In the genomic region with DNA sequence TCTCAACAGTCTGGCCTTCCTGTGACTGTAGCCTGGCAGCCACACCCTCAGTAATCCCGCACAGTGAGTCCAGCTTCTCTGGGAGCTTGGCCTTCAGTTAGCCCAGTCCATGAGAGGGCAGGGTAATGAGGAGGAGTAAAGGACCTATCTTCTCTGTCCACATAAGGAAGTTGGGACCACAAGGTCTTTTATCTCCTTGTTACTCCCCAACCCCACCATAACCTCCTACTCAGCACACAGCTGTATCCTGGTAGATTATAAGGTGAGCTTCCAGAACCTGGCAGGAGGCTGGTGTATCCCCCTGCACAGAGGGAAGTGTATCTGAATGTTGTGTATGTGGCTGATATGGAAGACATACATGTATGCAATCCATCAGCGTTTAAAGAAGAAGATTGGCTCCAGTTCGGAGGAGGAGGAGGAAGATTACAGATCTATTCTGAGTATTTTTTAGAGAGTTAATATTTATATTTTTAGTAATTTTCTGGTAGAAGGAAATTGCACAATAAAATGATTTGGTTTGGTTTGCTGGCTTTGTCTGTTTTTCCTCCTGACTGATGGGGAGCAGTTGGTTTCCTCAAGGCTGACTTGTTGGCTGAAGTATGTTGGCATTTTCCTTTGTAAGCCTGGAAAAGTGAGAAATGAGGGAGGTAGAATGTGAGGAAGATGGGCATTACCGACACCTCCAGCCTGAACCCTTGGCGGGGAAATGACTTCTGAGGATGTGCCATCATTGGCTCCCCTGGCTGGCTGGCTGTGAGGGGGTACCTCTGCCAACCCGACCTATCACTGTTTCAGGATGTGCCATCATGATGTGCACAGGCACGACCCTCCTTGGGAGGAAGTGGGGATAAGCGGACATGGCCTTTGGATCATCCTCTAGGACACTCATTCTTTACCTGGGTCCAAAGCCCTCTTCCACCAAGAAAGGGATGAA, we compare ENCODE assay signal across 1 cellular context.
TF ChIP-seq lines count a peak whose summit lies in the region.

No MANE protein-coding gene starts in this region.

TF ChIP-seq in K562, 482 proteins besides CTCF, POLR2A, EP300 and RAD21 (continued from another document and continues in another):
- peak; percentile 58; the same call in 1 of the 2 replicates for TF ChIP-seq ETV1 (tag; conservative IDR thresholded peaks at IDR 0.05; ENCODE audit: low read depth)
- TF ChIP-seq MBD2 (IDR thresholded peaks at IDR 0.05; ENCODE audit: borderline replicate concordance, low read depth), result peak; percentile 88
- TF ChIP-seq, protein P1, sequence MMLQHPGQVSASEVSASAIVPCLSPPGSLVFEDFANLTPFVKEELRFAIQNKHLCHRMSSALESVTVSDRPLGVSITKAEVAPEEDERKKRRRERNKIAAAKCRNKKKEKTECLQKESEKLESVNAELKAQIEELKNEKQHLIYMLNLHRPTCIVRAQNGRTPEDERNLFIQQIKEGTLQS (IDR thresholded peaks at IDR 0.05), result no peak; the same call in 1 of the 2 replicates
- TF ChIP-seq, protein P1 (CRISPR knock-in tag; conservative IDR thresholded peaks at IDR 0.05), result peak; percentile 59; the same call in 1 of the 2 replicates
- TF ChIP-seq GATA2 (CRISPR knock-in tag; IDR thresholded peaks at IDR 0.05), result peak; percentile 96
- peak; percentile 52; the same call in 1 of the 2 replicates for TF ChIP-seq EZH2 (IDR thresholded peaks at IDR 0.05; ENCODE audit: borderline replicate concordance, low read depth, low read length)
- peak; percentile 14 for TF ChIP-seq ZFP36 (IDR thresholded peaks at IDR 0.05; ENCODE audit: low read depth, low read length, partially characterized antibody)
- no peak; the same call in 1 of the 2 replicates for TF ChIP-seq ESRRA (IDR thresholded peaks at IDR 0.05; ENCODE audit: borderline replicate concordance, low read depth)
- peak; percentile 95 for TF ChIP-seq NFIC (IDR thresholded peaks at IDR 0.05)
- TF ChIP-seq, protein P2, sequence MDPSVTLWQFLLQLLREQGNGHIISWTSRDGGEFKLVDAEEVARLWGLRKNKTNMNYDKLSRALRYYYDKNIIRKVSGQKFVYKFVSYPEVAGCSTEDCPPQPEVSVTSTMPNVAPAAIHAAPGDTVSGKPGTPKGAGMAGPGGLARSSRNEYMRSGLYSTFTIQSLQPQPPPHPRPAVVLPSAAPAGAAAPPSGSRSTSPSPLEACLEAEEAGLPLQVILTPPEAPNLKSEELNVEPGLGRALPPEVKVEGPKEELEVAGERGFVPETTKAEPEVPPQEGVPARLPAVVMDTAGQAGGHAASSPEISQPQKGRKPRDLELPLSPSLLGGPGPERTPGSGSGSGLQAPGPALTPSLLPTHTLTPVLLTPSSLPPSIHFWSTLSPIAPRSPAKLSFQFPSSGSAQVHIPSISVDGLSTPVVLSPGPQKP (CRISPR knock-in tag; IDR thresholded peaks at IDR 0.05), result no peak
- no peak for TF ChIP-seq NR2C2 (CRISPR knock-in tag; IDR thresholded peaks at IDR 0.05)
- TF ChIP-seq NR2C2 (tag; IDR thresholded peaks at IDR 0.05), result no peak
- TF ChIP-seq MEF2D (tag; conservative IDR thresholded peaks at IDR 0.05; ENCODE audit: low read depth), result no peak
- peak; percentile 46; the same call in 1 of the 2 replicates for TF ChIP-seq NCOA6 (IDR thresholded peaks at IDR 0.05)
- peak; percentile 99 for TF ChIP-seq CBFA2T3 (IDR thresholded peaks at IDR 0.05)
- TF ChIP-seq ZNF134 (CRISPR knock-in tag; conservative IDR thresholded peaks at IDR 0.05), result 0 out of 2 replicates have a peak, but pooled peaks have one; percentile 41
- TF ChIP-seq BHLHE40 (IDR thresholded peaks at IDR 0.05; ENCODE audit: low read length), result peak; percentile 46; the same call in 1 of the 2 replicates
- TF ChIP-seq ELF4 (CRISPR knock-in tag; IDR thresholded peaks at IDR 0.05), result 0 out of 2 replicates have a peak, but pooled peaks have one; percentile 58
- TF ChIP-seq, protein P3, sequence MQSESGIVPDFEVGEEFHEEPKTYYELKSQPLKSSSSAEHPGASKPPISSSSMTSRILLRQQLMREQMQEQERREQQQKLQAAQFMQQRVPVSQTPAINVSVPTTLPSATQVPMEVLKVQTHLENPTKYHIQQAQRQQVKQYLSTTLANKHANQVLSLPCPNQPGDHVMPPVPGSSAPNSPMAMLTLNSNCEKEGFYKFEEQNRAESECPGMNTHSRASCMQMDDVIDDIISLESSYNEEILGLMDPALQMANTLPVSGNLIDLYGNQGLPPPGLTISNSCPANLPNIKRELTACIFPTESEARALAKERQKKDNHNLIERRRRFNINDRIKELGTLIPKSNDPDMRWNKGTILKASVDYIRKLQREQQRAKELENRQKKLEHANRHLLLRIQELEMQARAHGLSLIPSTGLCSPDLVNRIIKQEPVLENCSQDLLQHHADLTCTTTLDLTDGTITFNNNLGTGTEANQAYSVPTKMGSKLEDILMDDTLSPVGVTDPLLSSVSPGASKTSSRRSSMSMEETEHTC (IDR thresholded peaks at IDR 0.05), result peak; percentile 66; the same call in 1 of the 2 replicates
- TF ChIP-seq MAFK (IDR thresholded peaks at IDR 0.05; ENCODE audit: low read length), result peak; percentile 38; the same call in 1 of the 2 replicates
- TF ChIP-seq, protein P4, sequence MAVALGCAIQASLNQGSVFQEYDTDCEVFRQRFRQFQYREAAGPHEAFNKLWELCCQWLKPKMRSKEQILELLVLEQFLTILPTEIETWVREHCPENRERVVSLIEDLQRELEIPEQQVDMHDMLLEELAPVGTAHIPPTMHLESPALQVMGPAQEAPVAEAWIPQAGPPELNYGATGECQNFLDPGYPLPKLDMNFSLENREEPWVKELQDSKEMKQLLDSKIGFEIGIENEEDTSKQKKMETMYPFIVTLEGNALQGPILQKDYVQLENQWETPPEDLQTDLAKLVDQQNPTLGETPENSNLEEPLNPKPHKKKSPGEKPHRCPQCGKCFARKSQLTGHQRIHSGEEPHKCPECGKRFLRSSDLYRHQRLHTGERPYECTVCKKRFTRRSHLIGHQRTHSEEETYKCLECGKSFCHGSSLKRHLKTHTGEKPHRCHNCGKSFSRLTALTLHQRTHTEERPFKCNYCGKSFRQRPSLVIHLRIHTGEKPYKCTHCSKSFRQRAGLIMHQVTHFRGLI (CRISPR knock-in tag; IDR thresholded peaks at IDR 0.05), result no peak
- TF ChIP-seq ZNF384 (IDR thresholded peaks at IDR 0.05; ENCODE audit: low read depth, low read length), result no peak
- TF ChIP-seq TAF9B (IDR thresholded peaks at IDR 0.05; ENCODE audit: partially characterized antibody), result no peak
- TF ChIP-seq ZNF232 (CRISPR knock-in tag; IDR thresholded peaks at IDR 0.05), result no peak
- peak; percentile 78 to 83 for TF ChIP-seq HDAC1 (IDR thresholded peaks at IDR 0.05)
- TF ChIP-seq MTA3 (IDR thresholded peaks at IDR 0.05; ENCODE audit: borderline replicate concordance), result peak; percentile 92
- no peak for TF ChIP-seq ZNF143 (CRISPR knock-in tag; IDR thresholded peaks at IDR 0.05)
- TF ChIP-seq NBN (IDR thresholded peaks at IDR 0.05; ENCODE audit: low read depth), result peak; percentile 89
- TF ChIP-seq, protein P5, sequence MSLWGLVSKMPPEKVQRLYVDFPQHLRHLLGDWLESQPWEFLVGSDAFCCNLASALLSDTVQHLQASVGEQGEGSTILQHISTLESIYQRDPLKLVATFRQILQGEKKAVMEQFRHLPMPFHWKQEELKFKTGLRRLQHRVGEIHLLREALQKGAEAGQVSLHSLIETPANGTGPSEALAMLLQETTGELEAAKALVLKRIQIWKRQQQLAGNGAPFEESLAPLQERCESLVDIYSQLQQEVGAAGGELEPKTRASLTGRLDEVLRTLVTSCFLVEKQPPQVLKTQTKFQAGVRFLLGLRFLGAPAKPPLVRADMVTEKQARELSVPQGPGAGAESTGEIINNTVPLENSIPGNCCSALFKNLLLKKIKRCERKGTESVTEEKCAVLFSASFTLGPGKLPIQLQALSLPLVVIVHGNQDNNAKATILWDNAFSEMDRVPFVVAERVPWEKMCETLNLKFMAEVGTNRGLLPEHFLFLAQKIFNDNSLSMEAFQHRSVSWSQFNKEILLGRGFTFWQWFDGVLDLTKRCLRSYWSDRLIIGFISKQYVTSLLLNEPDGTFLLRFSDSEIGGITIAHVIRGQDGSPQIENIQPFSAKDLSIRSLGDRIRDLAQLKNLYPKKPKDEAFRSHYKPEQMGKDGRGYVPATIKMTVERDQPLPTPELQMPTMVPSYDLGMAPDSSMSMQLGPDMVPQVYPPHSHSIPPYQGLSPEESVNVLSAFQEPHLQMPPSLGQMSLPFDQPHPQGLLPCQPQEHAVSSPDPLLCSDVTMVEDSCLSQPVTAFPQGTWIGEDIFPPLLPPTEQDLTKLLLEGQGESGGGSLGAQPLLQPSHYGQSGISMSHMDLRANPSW (CRISPR knock-in tag; IDR thresholded peaks at IDR 0.05), result no peak
- TF ChIP-seq ZNF75A (CRISPR knock-in tag; IDR thresholded peaks at IDR 0.05), result no peak
- TF ChIP-seq MEIS2 (IDR thresholded peaks at IDR 0.05; ENCODE audit: partially characterized antibody), result peak; percentile 64
- peak; percentile 85; the same call in 1 of the 2 replicates for TF ChIP-seq HDAC2 (IDR thresholded peaks at IDR 0.05)
- peak; percentile 99 for TF ChIP-seq KLF16 (IDR thresholded peaks at IDR 0.05)
- TF ChIP-seq, protein P6, sequence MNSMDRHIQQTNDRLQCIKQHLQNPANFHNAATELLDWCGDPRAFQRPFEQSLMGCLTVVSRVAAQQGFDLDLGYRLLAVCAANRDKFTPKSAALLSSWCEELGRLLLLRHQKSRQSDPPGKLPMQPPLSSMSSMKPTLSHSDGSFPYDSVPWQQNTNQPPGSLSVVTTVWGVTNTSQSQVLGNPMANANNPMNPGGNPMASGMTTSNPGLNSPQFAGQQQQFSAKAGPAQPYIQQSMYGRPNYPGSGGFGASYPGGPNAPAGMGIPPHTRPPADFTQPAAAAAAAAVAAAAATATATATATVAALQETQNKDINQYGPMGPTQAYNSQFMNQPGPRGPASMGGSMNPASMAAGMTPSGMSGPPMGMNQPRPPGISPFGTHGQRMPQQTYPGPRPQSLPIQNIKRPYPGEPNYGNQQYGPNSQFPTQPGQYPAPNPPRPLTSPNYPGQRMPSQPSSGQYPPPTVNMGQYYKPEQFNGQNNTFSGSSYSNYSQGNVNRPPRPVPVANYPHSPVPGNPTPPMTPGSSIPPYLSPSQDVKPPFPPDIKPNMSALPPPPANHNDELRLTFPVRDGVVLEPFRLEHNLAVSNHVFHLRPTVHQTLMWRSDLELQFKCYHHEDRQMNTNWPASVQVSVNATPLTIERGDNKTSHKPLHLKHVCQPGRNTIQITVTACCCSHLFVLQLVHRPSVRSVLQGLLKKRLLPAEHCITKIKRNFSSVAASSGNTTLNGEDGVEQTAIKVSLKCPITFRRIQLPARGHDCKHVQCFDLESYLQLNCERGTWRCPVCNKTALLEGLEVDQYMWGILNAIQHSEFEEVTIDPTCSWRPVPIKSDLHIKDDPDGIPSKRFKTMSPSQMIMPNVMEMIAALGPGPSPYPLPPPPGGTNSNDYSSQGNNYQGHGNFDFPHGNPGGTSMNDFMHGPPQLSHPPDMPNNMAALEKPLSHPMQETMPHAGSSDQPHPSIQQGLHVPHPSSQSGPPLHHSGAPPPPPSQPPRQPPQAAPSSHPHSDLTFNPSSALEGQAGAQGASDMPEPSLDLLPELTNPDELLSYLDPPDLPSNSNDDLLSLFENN (IDR thresholded peaks at IDR 0.05; ENCODE audit: low read depth in 2 of 2, low read length in 2 of 2), result peak in 1 of 2 experiments; percentile 98; a peak in 2 of 4 replicates
- TF ChIP-seq MECOM (CRISPR knock-in tag; IDR thresholded peaks at IDR 0.05), result peak; percentile 75; the same call in 1 of the 2 replicates
- TF ChIP-seq ZNF133 (CRISPR knock-in tag; IDR thresholded peaks at IDR 0.05), result no peak
- TF ChIP-seq PHF20 (IDR thresholded peaks at IDR 0.05; ENCODE audit: partially characterized antibody), result peak; percentile 38
- peak; percentile 78; the same call in 1 of the 2 replicates for TF ChIP-seq HLTF (IDR thresholded peaks at IDR 0.05)
- TF ChIP-seq, protein P7, sequence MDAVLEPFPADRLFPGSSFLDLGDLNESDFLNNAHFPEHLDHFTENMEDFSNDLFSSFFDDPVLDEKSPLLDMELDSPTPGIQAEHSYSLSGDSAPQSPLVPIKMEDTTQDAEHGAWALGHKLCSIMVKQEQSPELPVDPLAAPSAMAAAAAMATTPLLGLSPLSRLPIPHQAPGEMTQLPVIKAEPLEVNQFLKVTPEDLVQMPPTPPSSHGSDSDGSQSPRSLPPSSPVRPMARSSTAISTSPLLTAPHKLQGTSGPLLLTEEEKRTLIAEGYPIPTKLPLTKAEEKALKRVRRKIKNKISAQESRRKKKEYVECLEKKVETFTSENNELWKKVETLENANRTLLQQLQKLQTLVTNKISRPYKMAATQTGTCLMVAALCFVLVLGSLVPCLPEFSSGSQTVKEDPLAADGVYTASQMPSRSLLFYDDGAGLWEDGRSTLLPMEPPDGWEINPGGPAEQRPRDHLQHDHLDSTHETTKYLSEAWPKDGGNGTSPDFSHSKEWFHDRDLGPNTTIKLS (IDR thresholded peaks at IDR 0.05; ENCODE audit: borderline replicate concordance, low read depth), result peak; percentile 26; the same call in 1 of the 2 replicates
- peak; percentile 87; the same call in 1 of the 2 replicates for TF ChIP-seq LEF1 (IDR thresholded peaks at IDR 0.05)
- TF ChIP-seq, protein P8, sequence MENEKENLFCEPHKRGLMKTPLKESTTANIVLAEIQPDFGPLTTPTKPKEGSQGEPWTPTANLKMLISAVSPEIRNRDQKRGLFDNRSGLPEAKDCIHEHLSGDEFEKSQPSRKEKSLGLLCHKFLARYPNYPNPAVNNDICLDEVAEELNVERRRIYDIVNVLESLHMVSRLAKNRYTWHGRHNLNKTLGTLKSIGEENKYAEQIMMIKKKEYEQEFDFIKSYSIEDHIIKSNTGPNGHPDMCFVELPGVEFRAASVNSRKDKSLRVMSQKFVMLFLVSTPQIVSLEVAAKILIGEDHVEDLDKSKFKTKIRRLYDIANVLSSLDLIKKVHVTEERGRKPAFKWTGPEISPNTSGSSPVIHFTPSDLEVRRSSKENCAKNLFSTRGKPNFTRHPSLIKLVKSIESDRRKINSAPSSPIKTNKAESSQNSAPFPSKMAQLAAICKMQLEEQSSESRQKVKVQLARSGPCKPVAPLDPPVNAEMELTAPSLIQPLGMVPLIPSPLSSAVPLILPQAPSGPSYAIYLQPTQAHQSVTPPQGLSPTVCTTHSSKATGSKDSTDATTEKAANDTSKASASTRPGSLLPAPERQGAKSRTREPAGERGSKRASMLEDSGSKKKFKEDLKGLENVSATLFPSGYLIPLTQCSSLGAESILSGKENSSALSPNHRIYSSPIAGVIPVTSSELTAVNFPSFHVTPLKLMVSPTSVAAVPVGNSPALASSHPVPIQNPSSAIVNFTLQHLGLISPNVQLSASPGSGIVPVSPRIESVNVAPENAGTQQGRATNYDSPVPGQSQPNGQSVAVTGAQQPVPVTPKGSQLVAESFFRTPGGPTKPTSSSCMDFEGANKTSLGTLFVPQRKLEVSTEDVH (IDR thresholded peaks at IDR 0.05; ENCODE audit: low read depth, partially characterized antibody), result no peak
- peak; percentile 97 for TF ChIP-seq STAT5A (IDR thresholded peaks at IDR 0.05; ENCODE audit: borderline replicate concordance, low read length)
- TF ChIP-seq, protein P9, sequence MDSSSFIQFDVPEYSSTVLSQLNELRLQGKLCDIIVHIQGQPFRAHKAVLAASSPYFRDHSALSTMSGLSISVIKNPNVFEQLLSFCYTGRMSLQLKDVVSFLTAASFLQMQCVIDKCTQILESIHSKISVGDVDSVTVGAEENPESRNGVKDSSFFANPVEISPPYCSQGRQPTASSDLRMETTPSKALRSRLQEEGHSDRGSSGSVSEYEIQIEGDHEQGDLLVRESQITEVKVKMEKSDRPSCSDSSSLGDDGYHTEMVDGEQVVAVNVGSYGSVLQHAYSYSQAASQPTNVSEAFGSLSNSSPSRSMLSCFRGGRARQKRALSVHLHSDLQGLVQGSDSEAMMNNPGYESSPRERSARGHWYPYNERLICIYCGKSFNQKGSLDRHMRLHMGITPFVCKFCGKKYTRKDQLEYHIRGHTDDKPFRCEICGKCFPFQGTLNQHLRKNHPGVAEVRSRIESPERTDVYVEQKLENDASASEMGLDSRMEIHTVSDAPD (CRISPR knock-in tag; IDR thresholded peaks at IDR 0.05), result no peak
